In the genomic region with DNA sequence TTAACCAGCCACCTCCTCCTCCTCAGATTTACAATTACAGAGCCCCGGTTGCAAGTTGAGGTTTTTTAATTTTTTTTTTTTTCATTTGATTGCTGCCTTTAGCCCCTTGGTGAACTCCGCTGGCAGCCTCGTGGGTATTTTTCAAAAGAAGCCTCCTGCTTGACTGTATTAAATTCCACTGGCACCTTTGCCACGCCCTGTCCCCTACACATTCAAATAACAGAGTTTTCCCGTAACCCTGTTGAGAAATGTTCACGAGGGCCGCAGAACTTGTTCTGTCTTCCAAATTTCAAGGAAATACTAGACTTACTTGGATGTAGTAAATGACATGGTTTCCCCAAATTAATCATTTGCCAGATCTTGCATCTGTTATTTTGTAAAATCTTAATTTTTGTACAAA, we compare ENCODE assay signal across 24 cellular contexts.
A peak's percentile ranks its signal among the peaks of the same experiment; 100 is the strongest.
DNase-seq lines count a peak whose midpoint lies in the region; ATAC-seq and TF ChIP-seq lines count a peak whose summit lies in the region.
"Had no signal": no experiment of that assay in that cellular context is flagged by ENCODE, and none has a peak within 500 bp of the region (broad histone marks: within the 10 kb centered on the region; RNA-seq: fewer than 3 reads in every experiment).

No MANE protein-coding gene starts in this region.

- H3K4me1 Mint-ChIP-seq in activated CD4-positive, alpha-beta T cell treated with anti-CD3 and anti-CD28 coated beads, Interleukin-2, amount 10 ng/mL, durations not matched to agents 24 days and 14 days = peaks cover 66% of the 10 kb centered on the region
- H3K4me1 Mint-ChIP-seq in CD4-positive, alpha-beta memory T cell = peaks cover 42 to 73% (median 53%) of the 10 kb centered on the region in 4 donors
- peaks cover 43% of the 10 kb centered on the region for H3K4me1 Mint-ChIP-seq in activated T-helper 17 cell treated with anti-CD3 and anti-CD28 coated beads, Interleukin-2, amount 50 U/mL, for 72 hours

- no peaks in the 10 kb centered on the region for H3K27me3 ChIP-seq in CD4-positive, alpha-beta memory T cell (ENCODE audit: insufficient read depth, low read length)
- no peaks in the 10 kb centered on the region for H3K27me3 ChIP-seq in left lung
- no peaks in the 10 kb centered on the region for H3K27me3 ChIP-seq in skeletal muscle tissue (ENCODE audit: control insufficient read depth in 3 of 3, insufficient read depth in 3 of 3, low read length in 3 of 3)
- H3K27me3 ChIP-seq: BE2C, foreskin keratinocyte, tibial nerve had no signal

- peaks cover 35% of the 10 kb centered on the region for H3K4me1 ChIP-seq in CD4-positive, alpha-beta memory T cell (ENCODE audit: insufficient read depth, low read length)
- H3K4me1 ChIP-seq in left lung (peaks cover 2 to 38% of the 10 kb centered on the region in 2 donors), skeletal muscle tissue (ENCODE audit: control insufficient read depth in 3 of 3, insufficient read depth in 3 of 3, low read length in 3 of 3) (peaks cover 38 to 55% (median 46%) of the 10 kb centered on the region in 3 donors)
- H3K4me1 ChIP-seq: BE2C had no signal

- peaks cover 31% of the 10 kb centered on the region for H3K36me3 ChIP-seq in CD4-positive, alpha-beta memory T cell (ENCODE audit: insufficient read depth, low read length)
- peaks cover 0 to 55% of the 10 kb centered on the region in 2 donors for H3K36me3 ChIP-seq in left lung
- peaks cover 11 to 40% (median 29%) of the 10 kb centered on the region in 3 donors for H3K36me3 ChIP-seq in skeletal muscle tissue (ENCODE audit: control insufficient read depth in 3 of 3, insufficient read depth in 3 of 3, low read length in 3 of 3)

- H3K4me3 ChIP-seq in CD4-positive, alpha-beta memory T cell (ENCODE audit: low read length in 2 of 2) = no peak overlapping the region
- no peak overlapping the region for H3K4me3 ChIP-seq in left lung
- no peak overlapping the region for H3K4me3 ChIP-seq in skeletal muscle tissue (ENCODE audit: low read length in 3 of 3)
- H3K4me3 ChIP-seq: tibial nerve had no signal

- H3K36me3 Mint-ChIP-seq in activated CD4-positive, alpha-beta T cell treated with anti-CD3 and anti-CD28 coated beads, Interleukin-2, amount 10 ng/mL, durations not matched to agents 24 days and 14 days (ENCODE audit: low read depth) = peaks cover 89% of the 10 kb centered on the region
- H3K36me3 Mint-ChIP-seq in CD4-positive, alpha-beta memory T cell = peaks cover 70 to 76% of the 10 kb centered on the region in 2 donors
- peaks cover 100% of the 10 kb centered on the region for H3K36me3 Mint-ChIP-seq in activated T-helper 17 cell treated with anti-CD3 and anti-CD28 coated beads, Interleukin-2, amount 50 U/mL, for 72 hours (ENCODE audit: low read depth)

- H3K9ac ChIP-seq in skeletal muscle tissue (ENCODE audit: low read depth in 1 of 3, low read length in 3 of 3) = no peak overlapping the region

- peak; percentile 82 for ATAC-seq in left lung
- no peak for ATAC-seq in activated T-helper 17 cell treated with anti-CD3 and anti-CD28 coated beads, Interleukin-2, amount 50 U/mL, for 72 hours (replicated peaks)
- ATAC-seq: foreskin keratinocyte; stimulated activated naive CD8-positive, alpha-beta T cell treated with anti-CD3 and anti-CD28 coated beads, Interleukin-15, Interleukin-2, amounts not matched to agents 100 U/mL and 50 U/mL, for 24 hours had no signal

- H3K27me3 Mint-ChIP-seq in activated CD4-positive, alpha-beta T cell treated with anti-CD3 and anti-CD28 coated beads, Interleukin-2, amount 10 ng/mL, durations not matched to agents 24 days and 14 days = no peaks in the 10 kb centered on the region
- no peaks in the 10 kb centered on the region for H3K27me3 Mint-ChIP-seq in CD4-positive, alpha-beta memory T cell
- H3K27me3 Mint-ChIP-seq in activated T-helper 17 cell treated with anti-CD3 and anti-CD28 coated beads, Interleukin-2, amount 50 U/mL, for 72 hours = no peaks in the 10 kb centered on the region

- H3K4me3 Mint-ChIP-seq in activated CD4-positive, alpha-beta T cell treated with anti-CD3 and anti-CD28 coated beads, Interleukin-2, amount 10 ng/mL, durations not matched to agents 24 days and 14 days = no peak overlapping the region
- peak overlapping the region in 1 of 8 donors; percentile 48 for H3K4me3 Mint-ChIP-seq in CD4-positive, alpha-beta memory T cell
- H3K4me3 Mint-ChIP-seq in activated T-helper 17 cell treated with anti-CD3 and anti-CD28 coated beads, Interleukin-2, amount 50 U/mL, for 72 hours = no peak overlapping the region
- H3K4me3 Mint-ChIP-seq: activated naive CD4-positive, alpha-beta T cell treated with anti-CD3 and anti-CD28 coated beads for 36 hours had no signal

- H3K27ac Mint-ChIP-seq in activated CD4-positive, alpha-beta T cell treated with anti-CD3 and anti-CD28 coated beads, Interleukin-2, amount 10 ng/mL, durations not matched to agents 24 days and 14 days = peak overlapping the region; percentile 20
- H3K27ac Mint-ChIP-seq in CD4-positive, alpha-beta memory T cell = peak overlapping the region in 4 of 7 donors; percentile 24 to 41 (median 27)
- H3K27ac Mint-ChIP-seq in activated T-helper 17 cell treated with anti-CD3 and anti-CD28 coated beads, Interleukin-2, amount 50 U/mL, for 72 hours = no peak overlapping the region

- H3K9me3 Mint-ChIP-seq in activated CD4-positive, alpha-beta T cell treated with anti-CD3 and anti-CD28 coated beads, Interleukin-2, amount 10 ng/mL, durations not matched to agents 24 days and 14 days = peaks cover 4% of the 10 kb centered on the region
- peaks cover 0 to 2% (median 0%) of the 10 kb centered on the region in 8 donors for H3K9me3 Mint-ChIP-seq in CD4-positive, alpha-beta memory T cell
- H3K9me3 Mint-ChIP-seq in activated T-helper 17 cell treated with anti-CD3 and anti-CD28 coated beads, Interleukin-2, amount 50 U/mL, for 72 hours = no peaks in the 10 kb centered on the region
- H3K9me3 Mint-ChIP-seq: activated naive CD4-positive, alpha-beta T cell treated with anti-CD3 and anti-CD28 coated beads for 36 hours had no signal

- no peaks in the 10 kb centered on the region for H3K9me3 ChIP-seq in CD4-positive, alpha-beta memory T cell (ENCODE audit: control insufficient read depth in 1 of 2, low read length in 2 of 2)
- H3K9me3 ChIP-seq in left lung (no peaks in the 10 kb centered on the region), skeletal muscle tissue (ENCODE audit: control insufficient read depth in 3 of 3, low read length in 3 of 3) (no peaks in the 10 kb centered on the region)
- H3K9me3 ChIP-seq: BE2C, tibial nerve had no signal

- POLR2A ChIA-PET in CD4-positive, alpha-beta memory T cell (lab: Charles Lee; ENCODE audit: partially characterized antibody) = interaction anchor here (0.8 to 2.3 kb wide), 4 partner anchors 11 to 19 kb away, joined by 3 to 6 read pairs (median 4); no protein-coding TSS in a partner anchor

- TF ChIP-seq CTCF in left lung (IDR thresholded peaks at IDR 0.05) = no peak

- CTCF ChIA-PET in CD4-positive, alpha-beta memory T cell (lab: Charles Lee; ENCODE audit: partially characterized antibody) = interaction anchor here (1.1 to 1.2 kb wide), 2 partner anchors 12 to 19 kb away, joined by 3 read pairs; no protein-coding TSS in a partner anchor

- H3K27ac ChIP-seq in CD4-positive, alpha-beta memory T cell (ENCODE audit: low read depth, low read length) = no peak overlapping the region
- H3K27ac ChIP-seq in left lung = peak overlapping the region in 1 of 2 donors; percentile 59
- H3K27ac ChIP-seq in skeletal muscle tissue (ENCODE audit: low read depth, low read length) = peak overlapping the region; percentile 75
- H3K27ac ChIP-seq: foreskin keratinocyte had no signal

- DNase-seq in activated CD4-positive, alpha-beta T cell treated with anti-CD3 and anti-CD28 coated beads, Interleukin-2, amount 10 ng/mL, durations not matched to agents 24 days and 14 days = no peak
- no peak for DNase-seq in activated CD4-positive, alpha-beta T cell treated with anti-CD3 and anti-CD28 coated beads, Interleukin-2, amount 50 U/mL, for 4 hours
- DNase-seq in CD4-positive, alpha-beta memory T cell = no peak
- DNase-seq in left lung = no peak
- DNase-seq in NCI-H1092 (lab: John Stamatoyannopoulos, UW) = no peak
- no peak for DNase-seq in DMS79 treated with DMSO at 0.1 percent for 48 hours (lab: John Stamatoyannopoulos, UW)
- DNase-seq: activated CD4-positive, alpha-beta T cell treated with anti-CD3 and anti-CD28 coated beads for 1 hour; activated naive CD4-positive, alpha-beta T cell treated with anti-CD3 and anti-CD28 coated beads for 36 hours; BE2C; Calu3; cerebellar nuclear complex; effector CD4-positive, alpha-beta T cell; foreskin keratinocyte; hypothalamus; NCI-H1048; NCI-H1930; NCI-H82; OCI-M1; Right ventricle myocardium superior; stimulated activated CD4-positive, alpha-beta T cell treated with anti-CD3 and anti-CD28 coated beads, Interleukin-4, amount 100 ng/mL, for 24 hours; stimulated activated naive CD8-positive, alpha-beta T cell treated with anti-CD3 and anti-CD28 coated beads, Interleukin-15, Interleukin-2, amounts not matched to agents 100 U/mL and 50 U/mL, for 24 hours had no signal

- intact Hi-C loops in activated CD4-positive, alpha-beta T cell treated with anti-CD3 and anti-CD28 coated beads, Interleukin-2, amount 10 ng/mL, durations not matched to agents 24 days and 14 days (cut with micrococcal nuclease) = no loop called here
- intact Hi-C loops in CD4-positive, alpha-beta memory T cell (cut with micrococcal nuclease) = no loop called here
- intact Hi-C loops in left lung (cut with DNase I) = no loop called here
